1 cellular context compared by ENCODE assay signal in the genomic region with DNA sequence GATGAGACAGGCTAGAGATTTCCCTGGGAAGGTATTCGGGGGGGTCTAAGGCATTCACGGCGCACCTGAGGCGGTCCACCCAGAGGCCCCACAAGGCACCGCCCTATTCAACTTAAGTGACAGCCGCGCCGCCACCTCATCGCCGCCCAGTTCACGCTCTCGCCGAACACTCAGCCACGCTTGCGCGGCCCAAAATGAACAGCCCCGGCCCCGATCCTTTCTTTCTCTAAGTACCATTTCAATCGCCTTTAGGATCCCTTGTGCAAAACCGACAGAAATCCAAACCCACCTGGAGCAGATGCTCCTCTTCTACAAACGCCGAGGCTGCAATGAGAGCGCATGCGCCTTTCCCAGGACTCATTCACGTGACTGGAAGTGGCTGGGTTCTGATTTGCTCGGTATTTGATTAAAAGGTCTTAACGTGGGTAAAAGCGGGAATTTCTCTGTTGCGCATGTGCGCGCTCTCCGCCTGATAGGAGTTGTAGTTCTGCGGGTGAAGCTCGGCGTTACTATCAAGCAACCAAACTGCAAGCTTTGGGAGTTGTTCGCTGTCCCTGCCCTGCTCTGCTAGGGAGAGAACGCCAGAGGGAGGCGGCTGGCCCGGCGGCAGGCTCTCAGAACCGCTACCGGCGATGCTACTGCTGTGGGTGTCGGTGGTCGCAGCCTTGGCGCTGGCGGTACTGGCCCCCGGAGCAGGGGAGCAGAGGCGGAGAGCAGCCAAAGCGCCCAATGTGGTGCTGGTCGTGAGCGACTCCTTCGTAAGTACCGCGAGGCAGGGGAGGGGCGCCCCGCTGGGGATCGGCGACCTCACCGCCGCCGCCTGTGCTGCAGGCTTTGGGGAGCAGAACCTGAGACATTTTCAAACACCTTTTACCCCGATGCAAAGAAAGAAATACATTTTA.
TF ChIP-seq lines count a peak whose summit lies in the region.

A gene with protein sequence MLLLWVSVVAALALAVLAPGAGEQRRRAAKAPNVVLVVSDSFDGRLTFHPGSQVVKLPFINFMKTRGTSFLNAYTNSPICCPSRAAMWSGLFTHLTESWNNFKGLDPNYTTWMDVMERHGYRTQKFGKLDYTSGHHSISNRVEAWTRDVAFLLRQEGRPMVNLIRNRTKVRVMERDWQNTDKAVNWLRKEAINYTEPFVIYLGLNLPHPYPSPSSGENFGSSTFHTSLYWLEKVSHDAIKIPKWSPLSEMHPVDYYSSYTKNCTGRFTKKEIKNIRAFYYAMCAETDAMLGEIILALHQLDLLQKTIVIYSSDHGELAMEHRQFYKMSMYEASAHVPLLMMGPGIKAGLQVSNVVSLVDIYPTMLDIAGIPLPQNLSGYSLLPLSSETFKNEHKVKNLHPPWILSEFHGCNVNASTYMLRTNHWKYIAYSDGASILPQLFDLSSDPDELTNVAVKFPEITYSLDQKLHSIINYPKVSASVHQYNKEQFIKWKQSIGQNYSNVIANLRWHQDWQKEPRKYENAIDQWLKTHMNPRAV (plus strand): TSS at position 455 of the 902 bp plus-strand sequence. CDS start 178 bp downstream, at position 633.
A gene (minus strand): TSS at position 331 of the 902 bp plus-strand sequence. CDS start 7,827 bp downstream, outside the sequence.

TF ChIP-seq in HEK293, 187 proteins besides CTCF, POLR2A, EP300 and RAD21 (continued from another document):
- TF ChIP-seq, protein P1, sequence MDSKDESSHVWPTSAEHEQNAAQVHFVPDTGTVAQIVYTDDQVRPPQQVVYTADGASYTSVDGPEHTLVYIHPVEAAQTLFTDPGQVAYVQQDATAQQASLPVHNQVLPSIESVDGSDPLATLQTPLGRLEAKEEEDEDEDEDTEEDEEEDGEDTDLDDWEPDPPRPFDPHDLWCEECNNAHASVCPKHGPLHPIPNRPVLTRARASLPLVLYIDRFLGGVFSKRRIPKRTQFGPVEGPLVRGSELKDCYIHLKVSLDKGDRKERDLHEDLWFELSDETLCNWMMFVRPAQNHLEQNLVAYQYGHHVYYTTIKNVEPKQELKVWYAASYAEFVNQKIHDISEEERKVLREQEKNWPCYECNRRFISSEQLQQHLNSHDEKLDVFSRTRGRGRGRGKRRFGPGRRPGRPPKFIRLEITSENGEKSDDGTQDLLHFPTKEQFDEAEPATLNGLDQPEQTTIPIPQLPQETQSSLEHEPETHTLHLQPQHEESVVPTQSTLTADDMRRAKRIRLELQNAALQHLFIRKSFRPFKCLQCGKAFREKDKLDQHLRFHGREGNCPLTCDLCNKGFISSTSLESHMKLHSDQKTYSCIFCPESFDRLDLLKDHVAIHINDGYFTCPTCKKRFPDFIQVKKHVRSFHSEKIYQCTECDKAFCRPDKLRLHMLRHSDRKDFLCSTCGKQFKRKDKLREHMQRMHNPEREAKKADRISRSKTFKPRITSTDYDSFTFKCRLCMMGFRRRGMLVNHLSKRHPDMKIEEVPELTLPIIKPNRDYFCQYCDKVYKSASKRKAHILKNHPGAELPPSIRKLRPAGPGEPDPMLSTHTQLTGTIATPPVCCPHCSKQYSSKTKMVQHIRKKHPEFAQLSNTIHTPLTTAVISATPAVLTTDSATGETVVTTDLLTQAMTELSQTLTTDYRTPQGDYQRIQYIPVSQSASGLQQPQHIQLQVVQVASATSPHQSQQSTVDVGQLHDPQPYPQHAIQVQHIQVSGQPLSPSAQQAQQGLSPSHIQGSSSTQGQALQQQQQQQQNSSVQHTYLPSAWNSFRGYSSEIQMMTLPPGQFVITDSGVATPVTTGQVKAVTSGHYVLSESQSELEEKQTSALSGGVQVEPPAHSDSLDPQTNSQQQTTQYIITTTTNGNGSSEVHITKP (tag by site-specific recombination; IDR thresholded peaks at IDR 0.05) = peak; percentile 45
- no peak for TF ChIP-seq ZNF677 (tag by site-specific recombination; IDR thresholded peaks at IDR 0.05)
- peak; percentile 56 for TF ChIP-seq SP7 (tag by site-specific recombination; IDR thresholded peaks at IDR 0.05)
- TF ChIP-seq ZNF768 (tag by site-specific recombination; IDR thresholded peaks at IDR 0.05) = no peak
- peak; percentile 85 for TF ChIP-seq ZIC2 (tag by site-specific recombination; IDR thresholded peaks at IDR 0.05)
- TF ChIP-seq GFI1B (tag by site-specific recombination; IDR thresholded peaks at IDR 0.05) = peak; percentile 96
- TF ChIP-seq, protein P2, sequence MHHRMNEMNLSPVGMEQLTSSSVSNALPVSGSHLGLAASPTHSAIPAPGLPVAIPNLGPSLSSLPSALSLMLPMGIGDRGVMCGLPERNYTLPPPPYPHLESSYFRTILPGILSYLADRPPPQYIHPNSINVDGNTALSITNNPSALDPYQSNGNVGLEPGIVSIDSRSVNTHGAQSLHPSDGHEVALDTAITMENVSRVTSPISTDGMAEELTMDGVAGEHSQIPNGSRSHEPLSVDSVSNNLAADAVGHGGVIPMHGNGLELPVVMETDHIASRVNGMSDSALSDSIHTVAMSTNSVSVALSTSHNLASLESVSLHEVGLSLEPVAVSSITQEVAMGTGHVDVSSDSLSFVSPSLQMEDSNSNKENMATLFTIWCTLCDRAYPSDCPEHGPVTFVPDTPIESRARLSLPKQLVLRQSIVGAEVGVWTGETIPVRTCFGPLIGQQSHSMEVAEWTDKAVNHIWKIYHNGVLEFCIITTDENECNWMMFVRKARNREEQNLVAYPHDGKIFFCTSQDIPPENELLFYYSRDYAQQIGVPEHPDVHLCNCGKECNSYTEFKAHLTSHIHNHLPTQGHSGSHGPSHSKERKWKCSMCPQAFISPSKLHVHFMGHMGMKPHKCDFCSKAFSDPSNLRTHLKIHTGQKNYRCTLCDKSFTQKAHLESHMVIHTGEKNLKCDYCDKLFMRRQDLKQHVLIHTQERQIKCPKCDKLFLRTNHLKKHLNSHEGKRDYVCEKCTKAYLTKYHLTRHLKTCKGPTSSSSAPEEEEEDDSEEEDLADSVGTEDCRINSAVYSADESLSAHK (tag by site-specific recombination; IDR thresholded peaks at IDR 0.05) = peak; percentile 43; the same call in 1 of the 2 replicates
- TF ChIP-seq ZNF529 (tag by site-specific recombination; IDR thresholded peaks at IDR 0.05; ENCODE audit: insufficient replicate concordance) = no peak
- TF ChIP-seq ZNF24 (tag by site-specific recombination; IDR thresholded peaks at IDR 0.05) = peak; percentile 73; the same call in 1 of the 2 replicates
- no peak for TF ChIP-seq ZNF140 (tag by site-specific recombination; IDR thresholded peaks at IDR 0.05)
- TF ChIP-seq, protein P3, sequence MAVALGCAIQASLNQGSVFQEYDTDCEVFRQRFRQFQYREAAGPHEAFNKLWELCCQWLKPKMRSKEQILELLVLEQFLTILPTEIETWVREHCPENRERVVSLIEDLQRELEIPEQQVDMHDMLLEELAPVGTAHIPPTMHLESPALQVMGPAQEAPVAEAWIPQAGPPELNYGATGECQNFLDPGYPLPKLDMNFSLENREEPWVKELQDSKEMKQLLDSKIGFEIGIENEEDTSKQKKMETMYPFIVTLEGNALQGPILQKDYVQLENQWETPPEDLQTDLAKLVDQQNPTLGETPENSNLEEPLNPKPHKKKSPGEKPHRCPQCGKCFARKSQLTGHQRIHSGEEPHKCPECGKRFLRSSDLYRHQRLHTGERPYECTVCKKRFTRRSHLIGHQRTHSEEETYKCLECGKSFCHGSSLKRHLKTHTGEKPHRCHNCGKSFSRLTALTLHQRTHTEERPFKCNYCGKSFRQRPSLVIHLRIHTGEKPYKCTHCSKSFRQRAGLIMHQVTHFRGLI (tag by site-specific recombination; IDR thresholded peaks at IDR 0.05) = no peak
- no peak for TF ChIP-seq ZNF777 (tag by site-specific recombination; IDR thresholded peaks at IDR 0.05; ENCODE audit: borderline replicate concordance)
- TF ChIP-seq WT1 (tag by site-specific recombination; IDR thresholded peaks at IDR 0.05) = peak; percentile 65; the same call in 1 of the 2 replicates
- TF ChIP-seq, protein P4, sequence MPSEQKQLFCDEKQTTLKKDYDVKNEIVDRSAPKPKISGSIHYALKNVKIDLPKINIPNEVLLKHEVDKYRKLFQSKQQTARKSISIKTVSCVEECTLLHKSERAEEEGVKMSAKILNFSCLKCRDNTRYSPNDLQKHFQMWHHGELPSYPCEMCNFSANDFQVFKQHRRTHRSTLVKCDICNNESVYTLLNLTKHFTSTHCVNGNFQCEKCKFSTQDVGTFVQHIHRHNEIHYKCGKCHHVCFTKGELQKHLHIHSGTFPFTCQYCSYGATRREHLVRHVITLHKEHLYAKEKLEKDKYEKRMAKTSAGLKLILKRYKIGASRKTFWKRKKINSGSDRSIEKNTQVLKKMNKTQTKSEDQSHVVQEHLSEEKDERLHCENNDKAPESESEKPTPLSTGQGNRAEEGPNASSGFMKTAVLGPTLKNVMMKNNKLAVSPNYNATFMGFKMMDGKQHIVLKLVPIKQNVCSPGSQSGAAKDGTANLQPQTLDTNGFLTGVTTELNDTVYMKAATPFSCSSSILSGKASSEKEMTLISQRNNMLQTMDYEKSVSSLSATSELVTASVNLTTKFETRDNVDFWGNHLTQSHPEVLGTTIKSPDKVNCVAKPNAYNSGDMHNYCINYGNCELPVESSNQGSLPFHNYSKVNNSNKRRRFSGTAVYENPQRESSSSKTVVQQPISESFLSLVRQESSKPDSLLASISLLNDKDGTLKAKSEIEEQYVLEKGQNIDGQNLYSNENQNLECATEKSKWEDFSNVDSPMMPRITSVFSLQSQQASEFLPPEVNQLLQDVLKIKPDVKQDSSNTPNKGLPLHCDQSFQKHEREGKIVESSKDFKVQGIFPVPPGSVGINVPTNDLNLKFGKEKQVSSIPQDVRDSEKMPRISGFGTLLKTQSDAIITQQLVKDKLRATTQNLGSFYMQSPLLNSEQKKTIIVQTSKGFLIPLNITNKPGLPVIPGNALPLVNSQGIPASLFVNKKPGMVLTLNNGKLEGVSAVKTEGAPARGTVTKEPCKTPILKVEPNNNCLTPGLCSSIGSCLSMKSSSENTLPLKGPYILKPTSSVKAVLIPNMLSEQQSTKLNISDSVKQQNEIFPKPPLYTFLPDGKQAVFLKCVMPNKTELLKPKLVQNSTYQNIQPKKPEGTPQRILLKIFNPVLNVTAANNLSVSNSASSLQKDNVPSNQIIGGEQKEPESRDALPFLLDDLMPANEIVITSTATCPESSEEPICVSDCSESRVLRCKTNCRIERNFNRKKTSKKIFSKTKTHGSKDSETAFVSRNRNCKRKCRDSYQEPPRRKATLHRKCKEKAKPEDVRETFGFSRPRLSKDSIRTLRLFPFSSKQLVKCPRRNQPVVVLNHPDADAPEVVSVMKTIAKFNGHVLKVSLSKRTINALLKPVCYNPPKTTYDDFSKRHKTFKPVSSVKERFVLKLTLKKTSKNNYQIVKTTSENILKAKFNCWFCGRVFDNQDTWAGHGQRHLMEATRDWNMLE (tag by site-specific recombination; conservative IDR thresholded peaks at IDR 0.05; ENCODE audit: low read depth) = 0 out of 2 replicates have a peak, but pooled peaks have one; percentile 53
- no peak for TF ChIP-seq ZNF146 (tag by site-specific recombination; IDR thresholded peaks at IDR 0.05)
- peak; percentile 88 for TF ChIP-seq GLIS1 (tag by site-specific recombination; IDR thresholded peaks at IDR 0.05)
- no peak for TF ChIP-seq ZNF132 (tag by site-specific recombination; IDR thresholded peaks at IDR 0.05; ENCODE audit: borderline replicate concordance)
- no peak for TF ChIP-seq ZNF623 (tag by site-specific recombination; IDR thresholded peaks at IDR 0.05)
- TF ChIP-seq ZNF473 (tag by site-specific recombination; IDR thresholded peaks at IDR 0.05) = no peak
- no peak for TF ChIP-seq ZNF426 (tag by site-specific recombination; IDR thresholded peaks at IDR 0.05)
- TF ChIP-seq KLF16 (tag by site-specific recombination; IDR thresholded peaks at IDR 0.05) = no peak
- TF ChIP-seq ZNF843 (tag by site-specific recombination; IDR thresholded peaks at IDR 0.05) = peak; percentile 47; the same call in 1 of the 2 replicates
- TF ChIP-seq, protein P5, sequence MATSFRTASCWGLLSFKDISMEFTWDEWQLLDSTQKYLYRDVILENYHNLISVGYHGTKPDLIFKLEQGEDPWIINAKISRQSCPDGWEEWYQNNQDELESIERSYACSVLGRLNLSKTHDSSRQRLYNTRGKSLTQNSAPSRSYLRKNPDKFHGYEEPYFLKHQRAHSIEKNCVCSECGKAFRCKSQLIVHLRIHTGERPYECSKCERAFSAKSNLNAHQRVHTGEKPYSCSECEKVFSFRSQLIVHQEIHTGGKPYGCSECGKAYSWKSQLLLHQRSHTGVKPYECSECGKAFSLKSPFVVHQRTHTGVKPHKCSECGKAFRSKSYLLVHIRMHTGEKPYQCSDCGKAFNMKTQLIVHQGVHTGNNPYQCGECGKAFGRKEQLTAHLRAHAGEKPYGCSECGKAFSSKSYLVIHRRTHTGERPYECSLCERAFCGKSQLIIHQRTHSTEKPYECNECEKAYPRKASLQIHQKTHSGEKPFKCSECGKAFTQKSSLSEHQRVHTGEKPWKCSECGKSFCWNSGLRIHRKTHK (tag by site-specific recombination; IDR thresholded peaks at IDR 0.05) = no peak
- TF ChIP-seq ZNF747 (tag by site-specific recombination; IDR thresholded peaks at IDR 0.05) = no peak
- TF ChIP-seq ZNF837 (tag by site-specific recombination; IDR thresholded peaks at IDR 0.05) = 0 out of 2 replicates have a peak, but pooled peaks have one; percentile 63
- no peak for TF ChIP-seq ZNF514 (tag by site-specific recombination; IDR thresholded peaks at IDR 0.05)
- TF ChIP-seq ZNF629 (tag by site-specific recombination; IDR thresholded peaks at IDR 0.05) = peak; percentile 41; the same call in 1 of the 2 replicates
- TF ChIP-seq ZNF596 (tag by site-specific recombination; IDR thresholded peaks at IDR 0.05) = no peak; the same call in 1 of the 2 replicates
- no peak for TF ChIP-seq GLI2 (tag by site-specific recombination; IDR thresholded peaks at IDR 0.05; ENCODE audit: borderline replicate concordance, low read depth)
- TF ChIP-seq, protein P6, sequence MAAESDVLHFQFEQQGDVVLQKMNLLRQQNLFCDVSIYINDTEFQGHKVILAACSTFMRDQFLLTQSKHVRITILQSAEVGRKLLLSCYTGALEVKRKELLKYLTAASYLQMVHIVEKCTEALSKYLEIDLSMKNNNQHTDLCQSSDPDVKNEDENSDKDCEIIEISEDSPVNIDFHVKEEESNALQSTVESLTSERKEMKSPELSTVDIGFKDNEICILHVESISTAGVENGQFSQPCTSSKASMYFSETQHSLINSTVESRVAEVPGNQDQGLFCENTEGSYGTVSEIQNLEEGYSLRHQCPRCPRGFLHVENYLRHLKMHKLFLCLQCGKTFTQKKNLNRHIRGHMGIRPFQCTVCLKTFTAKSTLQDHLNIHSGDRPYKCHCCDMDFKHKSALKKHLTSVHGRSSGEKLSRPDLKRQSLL (tag by site-specific recombination; IDR thresholded peaks at IDR 0.05) = no peak
- TF ChIP-seq YY1 (tag by site-specific recombination; IDR thresholded peaks at IDR 0.05) = 0 out of 2 replicates have a peak, but pooled peaks have one; percentile 17
- TF ChIP-seq ZBTB17 (tag by site-specific recombination; IDR thresholded peaks at IDR 0.05) = peak; percentile 99
- TF ChIP-seq ZNF654 (tag by site-specific recombination; IDR thresholded peaks at IDR 0.05; ENCODE audit: low read depth) = no peak
- TF ChIP-seq ZNF530 (tag by site-specific recombination; IDR thresholded peaks at IDR 0.05; ENCODE audit: low read depth) = no peak
